In genomic region chr20:54618412-54618811, GRCh38 we compare ENCODE assay signal across 29 cellular contexts.
"Had no signal": no experiment of that assay in that cellular context is flagged by ENCODE, and none has a peak within 500 bp of the region (broad histone marks: within the 10 kb centered on the region; RNA-seq: fewer than 3 reads in every experiment).

No MANE protein-coding gene starts in this region.

- H3K9me3 Mint-ChIP-seq: natural killer cell; neural progenitor cell; stimulated activated memory B cell treated with anti-CD40 and anti-IgM and Interleukin-4, amounts not matched to agents 10 μg/mL and 1 μg/mL and 100 μg/mL, for 72 hours; stimulated activated naive CD8-positive, alpha-beta T cell treated with anti-CD3 and anti-CD28 coated beads, Interleukin-15, amount 100 ng/mL, for 72 hours had no signal

- ATAC-seq: natural killer cell; right lobe of liver; stimulated activated memory B cell treated with anti-CD40 and anti-IgM and Interleukin-4, amounts not matched to agents 10 μg/mL and 1 μg/mL and 100 μg/mL, for 72 hours; stimulated activated naive CD8-positive, alpha-beta T cell treated with anti-CD3 and anti-CD28 coated beads, Interleukin-15, amount 100 ng/mL, for 72 hours; stimulated activated naive CD8-positive, alpha-beta T cell treated with anti-CD3 and anti-CD28 coated beads, Interleukin-15, Interleukin-2, amounts not matched to agents 100 U/mL and 50 U/mL, for 24 hours had no signal

- H3K79me2 ChIP-seq: parathyroid adenoma had no signal

- H3K4me1 ChIP-seq: neural progenitor cell, parathyroid adenoma, right lobe of liver, sigmoid colon, spleen, testis, tibial artery, transverse colon, upper lobe of left lung, vagina had no signal

- H3K27me3 Mint-ChIP-seq: progenitor cell of endocrine pancreas had no signal

- H3K36me3 ChIP-seq: neural progenitor cell, ovary, right lobe of liver, sigmoid colon, spleen, suprapubic skin, tibial artery, transverse colon, upper lobe of left lung, vagina had no signal

- H3K4me3 ChIP-seq: neural progenitor cell, ovary, psoas muscle, right lobe of liver, sigmoid colon, skin epidermis, smooth muscle cell, spleen, suprapubic skin, testis, tibial artery, transverse colon, upper lobe of left lung, vagina had no signal

- H3K27ac Mint-ChIP-seq: natural killer cell; stimulated activated memory B cell treated with anti-CD40 and anti-IgM and Interleukin-4, amounts not matched to agents 10 μg/mL and 1 μg/mL and 100 μg/mL, for 72 hours; stimulated activated naive CD8-positive, alpha-beta T cell treated with anti-CD3 and anti-CD28 coated beads, Interleukin-15, amount 100 ng/mL, for 72 hours had no signal

- H3K9me3 ChIP-seq: psoas muscle, right lobe of liver, sigmoid colon, spleen, suprapubic skin, testis, tibial artery, transverse colon, upper lobe of left lung, vagina had no signal

- H3K4me3 Mint-ChIP-seq: natural killer cell; neural progenitor cell; stimulated activated memory B cell treated with anti-CD40 and anti-IgM and Interleukin-4, amounts not matched to agents 10 μg/mL and 1 μg/mL and 100 μg/mL, for 72 hours; stimulated activated naive CD8-positive, alpha-beta T cell treated with anti-CD3 and anti-CD28 coated beads, Interleukin-15, amount 100 ng/mL, for 72 hours had no signal

- H3K4me2 ChIP-seq: neural progenitor cell, smooth muscle cell had no signal

- H3K36me3 Mint-ChIP-seq: natural killer cell; stimulated activated memory B cell treated with anti-CD40 and anti-IgM and Interleukin-4, amounts not matched to agents 10 μg/mL and 1 μg/mL and 100 μg/mL, for 72 hours had no signal

- H3K27me3 ChIP-seq: neural progenitor cell, ovary, right lobe of liver, sigmoid colon, suprapubic skin, testis, tibial artery, transverse colon, upper lobe of left lung, vagina had no signal

- H2AFZ ChIP-seq: neural progenitor cell, parathyroid adenoma had no signal

- H3K4me1 Mint-ChIP-seq: natural killer cell; stimulated activated memory B cell treated with anti-CD40 and anti-IgM and Interleukin-4, amounts not matched to agents 10 μg/mL and 1 μg/mL and 100 μg/mL, for 72 hours; stimulated activated naive CD8-positive, alpha-beta T cell treated with anti-CD3 and anti-CD28 coated beads, Interleukin-15, amount 100 ng/mL, for 72 hours had no signal

- H3K9ac ChIP-seq: neural progenitor cell, parathyroid adenoma had no signal

- H3K27ac ChIP-seq: neural progenitor cell, ovary, parathyroid adenoma, psoas muscle, right lobe of liver, sigmoid colon, skin epidermis, spleen, suprapubic skin, testis, tibial artery, transverse colon, upper lobe of left lung, vagina had no signal

- DNase-seq: natural killer cell; occipital lobe; ovary; right cardiac atrium; right lobe of liver; sigmoid colon; spleen; stimulated activated CD4-positive, alpha-beta T cell treated with anti-CD3 and anti-CD28 coated beads, Interleukin-12 subunit alpha, Interleukin-12 subunit beta, amount 100 ng/mL, for 4 hours; stimulated activated CD4-positive, alpha-beta T cell treated with anti-CD3 and anti-CD28 coated beads, Interleukin-1b, Interleukin-23, amount 100 ng/mL, for 48 hours; stimulated activated CD4-positive, alpha-beta T cell treated with anti-CD3 and anti-CD28 coated beads, Interleukin-4, amount 100 ng/mL, for 1 hour; stimulated activated CD4-positive, alpha-beta T cell treated with anti-CD3 and anti-CD28 coated beads, Interleukin-4, amount 100 ng/mL, for 4 hours; stimulated activated CD8-positive, alpha-beta memory T cell treated with anti-CD3 and anti-CD28 coated beads, Interleukin-4, amount 100 ng/mL, for 48 hours; stimulated activated naive CD4-positive, alpha-beta T cell; stimulated activated naive CD8-positive, alpha-beta T cell treated with anti-CD3 and anti-CD28 coated beads, Interleukin-15, amount 100 ng/mL, for 72 hours; stimulated activated naive CD8-positive, alpha-beta T cell treated with anti-CD3 and anti-CD28 coated beads, Interleukin-15, Interleukin-2, amounts not matched to agents 100 U/mL and 50 U/mL, for 24 hours; substantia nigra; testis; tibial artery; transverse colon had no signal
